20 cellular contexts compared by ENCODE assay signal in genomic region chr18:10713400-10713799, GRCh38.
DNase-seq lines count a peak whose midpoint lies in the region; ATAC-seq and TF ChIP-seq lines count a peak whose summit lies in the region.
"Had no signal": no experiment of that assay in that cellular context is flagged by ENCODE, and none has a peak within 500 bp of the region (broad histone marks: within the 10 kb centered on the region; RNA-seq: fewer than 3 reads in every experiment).

No MANE protein-coding gene starts in this region.

- no peaks in the 10 kb centered on the region for H3K9me3 ChIP-seq in right cardiac atrium (ENCODE audit: control insufficient read depth, low read length)
- no peaks in the 10 kb centered on the region for H3K9me3 ChIP-seq in mesodermal cell (ENCODE audit: control insufficient read depth, low read length)
- H3K9me3 ChIP-seq: BLaER1, Caco-2 had no signal

- H3K27me3 ChIP-seq in right cardiac atrium (ENCODE audit: control insufficient read depth, insufficient read depth) (no peaks in the 10 kb centered on the region), H7 (ENCODE audit: control insufficient read depth, insufficient read depth, low read length) (no peaks in the 10 kb centered on the region)
- H3K27me3 ChIP-seq: BLaER1 had no signal

- 55% methylated on average over 2 of the region's 2 CpGs for WGBS in right cardiac atrium
- 60 to 92% methylated on average over 1 to 2 of the region's 2 CpGs for WGBS in mesodermal cell (ENCODE audit: insufficient coverage in 2 of 2), 2 experiments

- intact Hi-C loops in Right ventricle myocardium inferior (cut with DNase I) (no loop called here), cardiac septum (cut with DNase I) (no loop called here), left cardiac atrium (cut with DNase I) (no loop called here), right cardiac atrium (cut with DNase I) (no loop called here)

- no peaks in the 10 kb centered on the region for H3K36me3 ChIP-seq in mesodermal cell (ENCODE audit: control insufficient read depth, insufficient read depth, low read length)
- H3K36me3 ChIP-seq in H7 (replicated peaks; ENCODE audit: control insufficient read depth, insufficient read depth, low read length) = no peaks in the 10 kb centered on the region
- H3K36me3 ChIP-seq: BLaER1 had no signal

- no peaks in the 10 kb centered on the region for H3K4me1 ChIP-seq in right cardiac atrium (ENCODE audit: control insufficient read depth, insufficient read depth, low read length)
- H3K4me1 ChIP-seq in mesodermal cell (ENCODE audit: control insufficient read depth, insufficient read depth, low read length, poor library complexity, severe bottlenecking) = no peaks in the 10 kb centered on the region
- H3K4me1 ChIP-seq: BLaER1, Caco-2 had no signal

- TF ChIP-seq CTCF in fibroblast of villous mesenchyme (IDR thresholded peaks at IDR 0.05; ENCODE audit: insufficient read depth, low read depth, low read length) = no peak

- DNase-seq in Right ventricle myocardium inferior (ENCODE audit: missing footprints) (no peak), cardiac septum (ENCODE audit: low spot score) (no peak), left cardiac atrium (no peak), right cardiac atrium (no peak), fibroblast of villous mesenchyme (ENCODE audit: low read depth) (peak; percentile 45), H7 (no peak)
- DNase-seq: Caco-2; CD4-positive, CD25-positive, alpha-beta regulatory T cell; CD8-positive, alpha-beta T cell; DMS153; DND-41; GDM1; H9 had no signal

- H3K4me3 ChIP-seq in right cardiac atrium (ENCODE audit: low read length) (no peak overlapping the region), fibroblast of villous mesenchyme (ENCODE audit: low read depth, low read length) (no peak overlapping the region), mesodermal cell (ENCODE audit: extremely low read depth, insufficient read depth, low read length, poor library complexity, severe bottlenecking) (no peak overlapping the region), H7 (ENCODE audit: insufficient read depth, low read depth, low read length) (no peak overlapping the region)
- H3K4me3 ChIP-seq: BLaER1, GM12878 had no signal

- H3K27ac ChIP-seq in right cardiac atrium (ENCODE audit: low read length) = no peak overlapping the region
- peak overlapping the region; percentile 17 for H3K27ac ChIP-seq in mesodermal cell (ENCODE audit: low read depth, low read length, severe bottlenecking)
- H3K27ac ChIP-seq: 22Rv1, BLaER1, C4-2B had no signal

- ATAC-seq in Right ventricle myocardium inferior = peak; percentile 28
- ATAC-seq in left cardiac atrium = peak; percentile 64 to 75
- no peak for ATAC-seq in right cardiac atrium
- ATAC-seq in GM18502 (IDR thresholded peaks at IDR 0.05; ENCODE audit: poor library complexity, unreplicated experiment) = no peak
- ATAC-seq: CD8-positive, alpha-beta T cell; GM12878; HCT116 had no signal

Comparison
In these comparisons a context has a peak if more than half of its experiments do, and no peak if none do; other contexts are left out.
1. ATAC-seq: peak in Right ventricle myocardium inferior (single experiment) and left cardiac atrium (2 of 2); none in right cardiac atrium (0 of 2) and GM18502 (single experiment).